ENCODE assay signal across 8 cellular contexts in the genomic region with DNA sequence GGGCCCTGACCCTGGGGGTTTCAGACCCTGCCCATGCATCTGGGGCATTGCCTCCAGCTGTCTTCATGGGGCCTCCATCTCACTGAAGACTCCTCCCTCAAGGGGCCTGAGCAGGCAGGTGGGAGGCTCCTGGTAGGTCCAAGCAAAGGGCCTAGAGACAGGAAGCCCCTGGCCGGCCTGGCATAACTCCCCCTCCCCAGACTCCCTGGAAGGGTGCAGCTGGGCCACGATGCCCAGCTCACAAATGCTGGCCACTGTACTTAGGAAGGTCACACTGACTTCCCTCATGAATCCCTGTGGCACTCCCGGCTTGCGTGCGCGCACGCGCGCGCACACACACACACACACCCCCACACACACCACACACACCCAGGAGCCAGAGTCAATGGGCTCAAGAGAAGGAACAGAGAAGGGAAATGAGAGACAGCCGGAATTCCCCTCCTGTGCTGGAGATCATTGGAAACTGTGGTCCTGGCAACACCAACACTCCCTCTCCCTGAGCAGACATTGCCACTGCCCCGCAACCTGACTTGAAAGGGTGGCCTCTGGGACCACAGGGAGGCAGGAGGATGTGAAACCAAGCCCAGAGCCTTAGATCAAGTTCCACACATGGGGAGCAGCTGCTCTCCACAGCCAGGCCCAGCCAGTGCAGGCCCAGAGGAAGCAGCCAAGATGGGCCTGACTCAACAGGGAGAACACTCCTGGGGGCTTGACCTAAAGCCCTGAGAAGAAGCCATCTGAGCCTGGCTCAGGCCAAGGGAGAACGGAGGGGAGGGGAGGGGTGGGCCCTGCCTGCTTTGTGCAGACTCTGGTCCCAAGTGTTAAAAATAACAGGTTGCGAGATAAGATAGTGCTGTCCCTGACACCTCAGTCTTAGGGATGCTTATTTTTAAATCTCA.
DNase-seq lines count a peak whose midpoint lies in the region; ATAC-seq and TF ChIP-seq lines count a peak whose summit lies in the region.
"Had no signal": no experiment of that assay in that cellular context is flagged by ENCODE, and none has a peak within 500 bp of the region (broad histone marks: within the 10 kb centered on the region; RNA-seq: fewer than 3 reads in every experiment).

No MANE protein-coding gene starts in this region.

- H3K9me3 ChIP-seq in endodermal cell (ENCODE audit: control insufficient read depth, low read length), result no peaks in the 10 kb centered on the region

- no peak overlapping the region for H3K27ac Mint-ChIP-seq in endodermal cell
- H3K27ac Mint-ChIP-seq in stimulated activated memory B cell treated with anti-CD40 and anti-IgM and Interleukin-4, amounts not matched to agents 10 μg/mL and 1 μg/mL and 100 μg/mL, for 72 hours, result no peak overlapping the region
- H3K27ac Mint-ChIP-seq: activated naive CD8-positive, alpha-beta T cell treated with anti-CD3 and anti-CD28 coated beads, Interleukin-2, amount 50 U/mL, for 24 hours had no signal

- no peak overlapping the region for H3K27ac ChIP-seq in endodermal cell (ENCODE audit: low read depth, low read length)

- no peaks in the 10 kb centered on the region for H3K36me3 Mint-ChIP-seq in endodermal cell (ENCODE audit: low read depth)
- H3K36me3 Mint-ChIP-seq in stimulated activated memory B cell treated with anti-CD40 and anti-IgM and Interleukin-4, amounts not matched to agents 10 μg/mL and 1 μg/mL and 100 μg/mL, for 72 hours, result no peaks in the 10 kb centered on the region

- H3K4me1 Mint-ChIP-seq in endodermal cell, result peaks cover 19% of the 10 kb centered on the region
- peaks cover 6% of the 10 kb centered on the region for H3K4me1 Mint-ChIP-seq in stimulated activated memory B cell treated with anti-CD40 and anti-IgM and Interleukin-4, amounts not matched to agents 10 μg/mL and 1 μg/mL and 100 μg/mL, for 72 hours
- H3K4me1 Mint-ChIP-seq: activated naive CD8-positive, alpha-beta T cell treated with anti-CD3 and anti-CD28 coated beads, Interleukin-2, amount 50 U/mL, for 24 hours had no signal

- H3K27me3 ChIP-seq in endodermal cell (ENCODE audit: control insufficient read depth, insufficient read depth, low read length, poor library complexity, severe bottlenecking), result no peaks in the 10 kb centered on the region

- peaks cover 12% of the 10 kb centered on the region for H3K27me3 Mint-ChIP-seq in endodermal cell (ENCODE audit: insufficient read depth)
- H3K27me3 Mint-ChIP-seq in stimulated activated memory B cell treated with anti-CD40 and anti-IgM and Interleukin-4, amounts not matched to agents 10 μg/mL and 1 μg/mL and 100 μg/mL, for 72 hours, result no peaks in the 10 kb centered on the region
- H3K27me3 Mint-ChIP-seq: activated naive CD8-positive, alpha-beta T cell treated with anti-CD3 and anti-CD28 coated beads, Interleukin-2, amount 50 U/mL, for 24 hours had no signal

- 92 to 94% methylated on average over 8 to 14 of the region's 14 CpGs for WGBS in endodermal cell (ENCODE audit: insufficient coverage in 1 of 2, insufficient read length in 1 of 2), 2 experiments

- peaks cover 10% of the 10 kb centered on the region for H3K4me1 ChIP-seq in endodermal cell (ENCODE audit: control insufficient read depth, insufficient read depth, low read length)

- H3K36me3 ChIP-seq in endodermal cell (ENCODE audit: control insufficient read depth, insufficient read depth, low read length), result no peaks in the 10 kb centered on the region

- H3K9ac ChIP-seq in endodermal cell (ENCODE audit: extremely low read depth, low read length, poor library complexity, severe bottlenecking), result no peak overlapping the region

- DNase-seq in endodermal cell (peak; percentile 57), HuH-7.5 (ENCODE audit: low spot score) (no peak), DMS153 (lab: John Stamatoyannopoulos, UW) (no peak)
- no peak for DNase-seq in stimulated activated CD4-positive, alpha-beta T cell treated with anti-CD3 and anti-CD28 coated beads, Interleukin-1b, Interleukin-23, amount 100 ng/mL, for 48 hours
- DNase-seq: activated naive CD8-positive, alpha-beta T cell treated with anti-CD3 and anti-CD28 coated beads, Interleukin-2, amount 50 U/mL, for 24 hours had no signal

- no peak overlapping the region for H3K4me3 Mint-ChIP-seq in endodermal cell
- H3K4me3 Mint-ChIP-seq in stimulated activated memory B cell treated with anti-CD40 and anti-IgM and Interleukin-4, amounts not matched to agents 10 μg/mL and 1 μg/mL and 100 μg/mL, for 72 hours, result no peak overlapping the region
- H3K4me3 Mint-ChIP-seq: activated naive CD8-positive, alpha-beta T cell treated with anti-CD3 and anti-CD28 coated beads, Interleukin-2, amount 50 U/mL, for 24 hours had no signal

- no peaks in the 10 kb centered on the region for H3K9me3 Mint-ChIP-seq in endodermal cell
- no peaks in the 10 kb centered on the region for H3K9me3 Mint-ChIP-seq in stimulated activated memory B cell treated with anti-CD40 and anti-IgM and Interleukin-4, amounts not matched to agents 10 μg/mL and 1 μg/mL and 100 μg/mL, for 72 hours
- H3K9me3 Mint-ChIP-seq: activated naive CD8-positive, alpha-beta T cell treated with anti-CD3 and anti-CD28 coated beads, Interleukin-2, amount 50 U/mL, for 24 hours had no signal

- no peak overlapping the region for H3K4me3 ChIP-seq in endodermal cell (ENCODE audit: low read length)

- ATAC-seq in GM19043 (IDR thresholded peaks at IDR 0.05; ENCODE audit: low read depth, unreplicated experiment) (peak; percentile 60), HG03095 (IDR thresholded peaks at IDR 0.05; ENCODE audit: unreplicated experiment) (peak; percentile 72)
- peak; percentile 54 for ATAC-seq in stimulated activated memory B cell treated with anti-CD40 and anti-IgM and Interleukin-4, amounts not matched to agents 10 μg/mL and 1 μg/mL and 100 μg/mL, for 72 hours
- ATAC-seq: activated naive CD8-positive, alpha-beta T cell treated with anti-CD3 and anti-CD28 coated beads, Interleukin-2, amount 50 U/mL, for 24 hours had no signal

- no peak for TF ChIP-seq CTCF in endodermal cell (conservative IDR thresholded peaks at IDR 0.05)
